ENCODE assay signal across 14 cellular contexts in genomic region chr3:65996605-65997004, GRCh38. TPM values are rescaled to one million over a fixed set of nuclear protein-coding genes. Genes with fewer than 3 reads are reported as not detected.
A peak's percentile ranks its signal among the peaks of the same experiment; 100 is the strongest.
DNase-seq lines count a peak whose midpoint lies in the region; ATAC-seq and TF ChIP-seq lines count a peak whose summit lies in the region.
"Had no signal": no experiment of that assay in that cellular context is flagged by ENCODE, and none has a peak within 500 bp of the region (broad histone marks: within the 10 kb centered on the region; RNA-seq: fewer than 3 reads in every experiment).

No MANE protein-coding gene starts in this region.

- intact Hi-C loops in left cardiac atrium (cut with DNase I), result no loop called here

- no peaks in the 10 kb centered on the region for H3K27me3 Mint-ChIP-seq in progenitor cell of endocrine pancreas

- peak overlapping the region; percentile 79 for H3K27ac Mint-ChIP-seq in progenitor cell of endocrine pancreas
- H3K27ac Mint-ChIP-seq: activated naive CD4-positive, alpha-beta T cell treated with anti-CD3 and anti-CD28 coated beads, Interleukin-2, amount 50 U/mL, for 24 hours; stimulated activated effector memory CD8-positive, alpha-beta T cell treated with anti-CD3 and anti-CD28 coated beads, Interleukin-12 subunit alpha, Interleukin-12 subunit beta, amount 100 ng/mL, for 72 hours had no signal

- DNase-seq in HT-29 (ENCODE audit: low spot score) (peak; percentile 59), amniotic epithelial cell (ENCODE audit: low read depth) (peak; percentile 75), left cardiac atrium (peak; percentile 43), progenitor cell of endocrine pancreas (ENCODE audit: low spot score, unreplicated experiment) (no peak), NCI-H748 (lab: John Stamatoyannopoulos, UW; ENCODE audit: unreplicated experiment) (no peak), ACHN (no peak), NCI-H1105 (lab: John Stamatoyannopoulos, UW) (no peak), HuH-7 (ENCODE audit: low spot score) (no peak)
- DNase-seq: GDM1; occipital lobe; stimulated activated CD4-positive, alpha-beta T cell treated with anti-CD3 and anti-CD28 coated beads, Interleukin-1b, Interleukin-23, amount 100 ng/mL, for 48 hours; T-helper 2 cell had no signal

- H3K36me3 Mint-ChIP-seq in progenitor cell of endocrine pancreas (ENCODE audit: insufficient read depth), result peaks cover 16% of the 10 kb centered on the region
- H3K36me3 Mint-ChIP-seq: activated naive CD4-positive, alpha-beta T cell treated with anti-CD3 and anti-CD28 coated beads, Interleukin-2, amount 50 U/mL, for 24 hours; stimulated activated effector memory CD8-positive, alpha-beta T cell treated with anti-CD3 and anti-CD28 coated beads, Interleukin-12 subunit alpha, Interleukin-12 subunit beta, amount 100 ng/mL, for 72 hours had no signal

- peak in 1 of 2 donors; percentile 66 for ATAC-seq in left cardiac atrium
- ATAC-seq: stimulated activated effector memory CD8-positive, alpha-beta T cell treated with anti-CD3 and anti-CD28 coated beads, Interleukin-12 subunit alpha, Interleukin-12 subunit beta, amount 100 ng/mL, for 72 hours had no signal

- no peak for TF ChIP-seq CTCF in progenitor cell of endocrine pancreas (IDR thresholded peaks at IDR 0.05; ENCODE audit: unreplicated experiment)

- no peak overlapping the region for H3K4me3 Mint-ChIP-seq in progenitor cell of endocrine pancreas (ENCODE audit: low read depth)
- H3K4me3 Mint-ChIP-seq: activated naive CD4-positive, alpha-beta T cell treated with anti-CD3 and anti-CD28 coated beads, Interleukin-2, amount 50 U/mL, for 24 hours; stimulated activated effector memory CD8-positive, alpha-beta T cell treated with anti-CD3 and anti-CD28 coated beads, Interleukin-12 subunit alpha, Interleukin-12 subunit beta, amount 100 ng/mL, for 72 hours had no signal

- in situ Hi-C loops in ACHN (cut with HindIII; ENCODE audit: low pct_ligation_motif_present, low pct_unique_long_range_greater_than_20kb, low sequenced_read_pairs), result no loop called here

- peaks cover 43% of the 10 kb centered on the region for H3K4me1 Mint-ChIP-seq in progenitor cell of endocrine pancreas (ENCODE audit: low read depth)
- H3K4me1 Mint-ChIP-seq: activated naive CD4-positive, alpha-beta T cell treated with anti-CD3 and anti-CD28 coated beads, Interleukin-2, amount 50 U/mL, for 24 hours; stimulated activated effector memory CD8-positive, alpha-beta T cell treated with anti-CD3 and anti-CD28 coated beads, Interleukin-12 subunit alpha, Interleukin-12 subunit beta, amount 100 ng/mL, for 72 hours had no signal

- H3K9me3 Mint-ChIP-seq in progenitor cell of endocrine pancreas (ENCODE audit: low read depth), result no peaks in the 10 kb centered on the region
- H3K9me3 Mint-ChIP-seq: activated naive CD4-positive, alpha-beta T cell treated with anti-CD3 and anti-CD28 coated beads, Interleukin-2, amount 50 U/mL, for 24 hours had no signal

RNA-seq across cellular contexts. Expression of gene MAGI1, which starts 42.1 kb away (rescaled TPM):
- total RNA-seq in HT-29 (2014; rRNA removed; shearing (Covaris generic)), result 15.6 and 26.2 TPM in 2 replicates
- total RNA-seq in left cardiac atrium (10 to 100 TPM; 27.7 to 30.0 TPM), progenitor cell of endocrine pancreas (142 and 150 TPM in 2 replicates)

Comparison
In these comparisons a context has a peak if more than half of its experiments do, and no peak if none do; other contexts are left out.
1. DNase-seq: peak in HT-29 (single experiment), amniotic epithelial cell (single experiment) and left cardiac atrium (single experiment); none in progenitor cell of endocrine pancreas (single experiment), NCI-H748 (single experiment), ACHN (single experiment), NCI-H1105 (single experiment) and HuH-7 (single experiment).